In the genomic region with DNA sequence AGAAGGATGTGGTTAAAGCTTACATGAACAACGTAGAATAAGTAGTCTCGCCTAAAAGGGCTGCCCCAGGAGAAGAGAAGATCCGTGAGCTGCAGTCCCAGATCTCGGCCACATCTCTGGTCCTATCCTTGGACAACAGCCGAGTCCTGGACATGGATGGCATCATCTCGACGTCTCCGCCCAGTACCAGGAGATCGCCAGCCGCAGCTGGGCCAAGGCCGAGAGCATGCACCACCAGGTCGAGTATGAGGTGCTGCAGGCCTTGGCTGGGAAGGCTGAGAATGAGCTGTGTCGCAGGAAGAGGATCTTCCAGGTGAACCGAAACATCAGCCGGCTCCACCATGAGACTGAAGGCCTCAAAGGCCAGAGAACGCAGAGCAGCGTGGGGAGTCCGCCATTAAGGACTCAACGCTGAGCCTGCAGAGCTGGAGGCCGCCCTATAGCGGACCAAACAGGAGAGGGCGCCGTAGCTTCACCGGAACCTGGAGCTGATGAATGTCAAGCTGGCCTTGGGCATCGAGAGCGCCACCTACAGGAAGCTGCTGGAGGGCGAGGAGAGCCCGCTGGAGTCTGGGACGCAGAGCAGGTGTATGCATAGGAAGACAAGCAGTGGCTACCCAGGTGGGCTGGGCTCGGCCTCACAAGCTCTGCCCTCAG, we compare ENCODE assay signal across 2 cellular contexts.
TF ChIP-seq lines count a peak whose summit lies in the region.

No MANE protein-coding gene starts in this region.

TF ChIP-seq in A549, 52 proteins besides CTCF, POLR2A, EP300 and RAD21 (continued from another document):
- TF ChIP-seq, protein P1, sequence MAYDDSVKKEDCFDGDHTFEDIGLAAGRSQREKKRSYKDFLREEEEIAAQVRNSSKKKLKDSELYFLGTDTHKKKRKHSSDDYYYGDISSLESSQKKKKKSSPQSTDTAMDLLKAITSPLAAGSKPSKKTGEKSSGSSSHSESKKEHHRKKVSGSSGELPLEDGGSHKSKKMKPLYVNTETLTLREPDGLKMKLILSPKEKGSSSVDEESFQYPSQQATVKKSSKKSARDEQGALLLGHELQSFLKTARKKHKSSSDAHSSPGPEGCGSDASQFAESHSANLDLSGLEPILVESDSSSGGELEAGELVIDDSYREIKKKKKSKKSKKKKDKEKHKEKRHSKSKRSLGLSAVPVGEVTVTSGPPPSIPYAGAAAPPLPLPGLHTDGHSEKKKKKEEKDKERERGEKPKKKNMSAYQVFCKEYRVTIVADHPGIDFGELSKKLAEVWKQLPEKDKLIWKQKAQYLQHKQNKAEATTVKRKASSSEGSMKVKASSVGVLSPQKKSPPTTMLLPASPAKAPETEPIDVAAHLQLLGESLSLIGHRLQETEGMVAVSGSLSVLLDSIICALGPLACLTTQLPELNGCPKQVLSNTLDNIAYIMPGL (CRISPR knock-in tag; IDR thresholded peaks at IDR 0.05; ENCODE audit: borderline replicate concordance): no peak
- TF ChIP-seq EHF (CRISPR knock-in tag; IDR thresholded peaks at IDR 0.05) (no peak), EHMT2 (IDR thresholded peaks at IDR 0.05; ENCODE audit: low read depth) (no peak), ZFP36 (IDR thresholded peaks at IDR 0.05; ENCODE audit: borderline replicate concordance, partially characterized antibody) (no peak), HOXB5 (CRISPR knock-in tag; IDR thresholded peaks at IDR 0.05) (no peak), MAFK (IDR thresholded peaks at IDR 0.05; ENCODE audit: partially characterized antibody) (no peak), TP53 (CRISPR knock-in tag; IDR thresholded peaks at IDR 0.05) (no peak)
- TF ChIP-seq, protein P2, sequence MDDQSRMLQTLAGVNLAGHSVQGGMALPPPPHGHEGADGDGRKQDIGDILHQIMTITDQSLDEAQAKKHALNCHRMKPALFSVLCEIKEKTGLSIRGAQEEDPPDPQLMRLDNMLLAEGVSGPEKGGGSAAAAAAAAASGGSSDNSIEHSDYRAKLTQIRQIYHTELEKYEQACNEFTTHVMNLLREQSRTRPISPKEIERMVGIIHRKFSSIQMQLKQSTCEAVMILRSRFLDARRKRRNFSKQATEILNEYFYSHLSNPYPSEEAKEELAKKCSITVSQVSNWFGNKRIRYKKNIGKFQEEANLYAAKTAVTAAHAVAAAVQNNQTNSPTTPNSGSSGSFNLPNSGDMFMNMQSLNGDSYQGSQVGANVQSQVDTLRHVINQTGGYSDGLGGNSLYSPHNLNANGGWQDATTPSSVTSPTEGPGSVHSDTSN (IDR thresholded peaks at IDR 0.05): no peak
- TF ChIP-seq, protein P3, sequence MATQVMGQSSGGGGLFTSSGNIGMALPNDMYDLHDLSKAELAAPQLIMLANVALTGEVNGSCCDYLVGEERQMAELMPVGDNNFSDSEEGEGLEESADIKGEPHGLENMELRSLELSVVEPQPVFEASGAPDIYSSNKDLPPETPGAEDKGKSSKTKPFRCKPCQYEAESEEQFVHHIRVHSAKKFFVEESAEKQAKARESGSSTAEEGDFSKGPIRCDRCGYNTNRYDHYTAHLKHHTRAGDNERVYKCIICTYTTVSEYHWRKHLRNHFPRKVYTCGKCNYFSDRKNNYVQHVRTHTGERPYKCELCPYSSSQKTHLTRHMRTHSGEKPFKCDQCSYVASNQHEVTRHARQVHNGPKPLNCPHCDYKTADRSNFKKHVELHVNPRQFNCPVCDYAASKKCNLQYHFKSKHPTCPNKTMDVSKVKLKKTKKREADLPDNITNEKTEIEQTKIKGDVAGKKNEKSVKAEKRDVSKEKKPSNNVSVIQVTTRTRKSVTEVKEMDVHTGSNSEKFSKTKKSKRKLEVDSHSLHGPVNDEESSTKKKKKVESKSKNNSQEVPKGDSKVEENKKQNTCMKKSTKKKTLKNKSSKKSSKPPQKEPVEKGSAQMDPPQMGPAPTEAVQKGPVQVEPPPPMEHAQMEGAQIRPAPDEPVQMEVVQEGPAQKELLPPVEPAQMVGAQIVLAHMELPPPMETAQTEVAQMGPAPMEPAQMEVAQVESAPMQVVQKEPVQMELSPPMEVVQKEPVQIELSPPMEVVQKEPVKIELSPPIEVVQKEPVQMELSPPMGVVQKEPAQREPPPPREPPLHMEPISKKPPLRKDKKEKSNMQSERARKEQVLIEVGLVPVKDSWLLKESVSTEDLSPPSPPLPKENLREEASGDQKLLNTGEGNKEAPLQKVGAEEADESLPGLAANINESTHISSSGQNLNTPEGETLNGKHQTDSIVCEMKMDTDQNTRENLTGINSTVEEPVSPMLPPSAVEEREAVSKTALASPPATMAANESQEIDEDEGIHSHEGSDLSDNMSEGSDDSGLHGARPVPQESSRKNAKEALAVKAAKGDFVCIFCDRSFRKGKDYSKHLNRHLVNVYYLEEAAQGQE (IDR thresholded peaks at IDR 0.05): no peak

TF ChIP-seq in HCT116, 20 proteins besides CTCF, POLR2A, EP300 and RAD21 (continued from another document):
- TF ChIP-seq, protein P3 (IDR thresholded peaks at IDR 0.05; ENCODE audit: low read depth): no peak
- TF ChIP-seq ZNF274 (IDR thresholded peaks at IDR 0.05; ENCODE audit: low read depth, low read length) (no peak), EZH2 (IDR thresholded peaks at IDR 0.05) (no peak), ZFX (IDR thresholded peaks at IDR 0.05) (no peak), CBX3 (IDR thresholded peaks at IDR 0.05; ENCODE audit: low read depth) (no peak), SP1 (IDR thresholded peaks at IDR 0.05; ENCODE audit: low read depth) (no peak), SIN3A (IDR thresholded peaks at IDR 0.05; ENCODE audit: low read depth) (no peak), JUND (IDR thresholded peaks at IDR 0.05) (no peak), SRF (IDR thresholded peaks at IDR 0.05; ENCODE audit: low read depth) (no peak), EGR1 (IDR thresholded peaks at IDR 0.05; ENCODE audit: low read depth) (no peak), YY1 (IDR thresholded peaks at IDR 0.05; ENCODE audit: extremely low read depth, insufficient replicate concordance, low read depth, low read length) (no peak), FOSL1 (IDR thresholded peaks at IDR 0.05; ENCODE audit: low read depth) (no peak), POLR2AphosphoS5 (IDR thresholded peaks at IDR 0.05; ENCODE audit: low read depth, low read length) (no peak)
- TF ChIP-seq, protein P4, sequence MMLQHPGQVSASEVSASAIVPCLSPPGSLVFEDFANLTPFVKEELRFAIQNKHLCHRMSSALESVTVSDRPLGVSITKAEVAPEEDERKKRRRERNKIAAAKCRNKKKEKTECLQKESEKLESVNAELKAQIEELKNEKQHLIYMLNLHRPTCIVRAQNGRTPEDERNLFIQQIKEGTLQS (IDR thresholded peaks at IDR 0.05): no peak
- TF ChIP-seq, protein P5, sequence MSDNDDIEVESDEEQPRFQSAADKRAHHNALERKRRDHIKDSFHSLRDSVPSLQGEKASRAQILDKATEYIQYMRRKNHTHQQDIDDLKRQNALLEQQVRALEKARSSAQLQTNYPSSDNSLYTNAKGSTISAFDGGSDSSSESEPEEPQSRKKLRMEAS (IDR thresholded peaks at IDR 0.05): no peak
TF ChIP-seq in HCT116: peak in this region for 0.
